Comparison of ENCODE assay signal across 1 cellular context in the genomic region with DNA sequence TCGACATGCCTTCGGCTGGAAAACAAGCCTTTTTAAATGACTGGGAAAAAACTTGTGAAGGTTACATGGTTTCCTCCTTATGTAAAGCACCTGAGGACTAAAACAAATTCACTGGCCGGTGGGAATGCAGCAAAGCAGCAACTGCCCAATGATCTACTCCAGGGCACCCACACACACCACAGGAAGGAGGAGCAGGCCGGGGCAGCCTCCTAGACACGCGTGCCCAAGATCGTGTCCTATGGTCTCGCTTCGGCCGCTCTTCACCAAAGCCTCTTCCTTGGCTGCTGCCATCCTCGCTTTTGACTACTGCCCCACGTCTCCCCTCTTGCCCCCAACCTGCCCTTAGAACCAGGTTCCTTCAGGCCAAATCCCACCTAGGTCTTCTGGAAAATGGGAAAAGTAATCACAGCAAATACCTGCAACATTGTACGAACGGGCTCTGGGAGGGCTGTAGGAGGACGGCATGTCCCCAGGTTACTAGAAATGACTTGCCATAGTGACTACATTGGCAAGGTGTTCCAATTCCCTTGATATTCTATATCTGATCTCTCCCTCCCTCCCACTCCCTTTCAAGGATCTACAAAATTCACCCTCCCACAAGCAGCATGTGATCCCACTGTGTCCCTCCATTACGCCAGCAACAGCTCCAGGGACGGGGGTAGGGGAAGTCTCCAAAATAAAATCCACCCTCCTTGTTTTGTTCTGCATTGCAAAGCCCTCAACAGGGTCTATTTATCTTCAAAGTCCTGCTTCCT.
TF ChIP-seq lines count a peak whose summit lies in the region.

No MANE protein-coding gene starts in this region.

TF ChIP-seq in HepG2, 621 proteins besides CTCF, POLR2A, EP300 and RAD21 (continued from another document):
- TF ChIP-seq ZNF234 (CRISPR knock-in tag; conservative IDR thresholded peaks at IDR 0.05), result no peak
- TF ChIP-seq ZNF790 (CRISPR knock-in tag; IDR thresholded peaks at IDR 0.05; ENCODE audit: borderline replicate concordance), result no peak
- TF ChIP-seq SMYD3 (CRISPR knock-in tag; IDR thresholded peaks at IDR 0.05), result no peak
- TF ChIP-seq KLF9 (CRISPR knock-in tag; IDR thresholded peaks at IDR 0.05; ENCODE audit: low read depth), result no peak
- TF ChIP-seq, protein P1, sequence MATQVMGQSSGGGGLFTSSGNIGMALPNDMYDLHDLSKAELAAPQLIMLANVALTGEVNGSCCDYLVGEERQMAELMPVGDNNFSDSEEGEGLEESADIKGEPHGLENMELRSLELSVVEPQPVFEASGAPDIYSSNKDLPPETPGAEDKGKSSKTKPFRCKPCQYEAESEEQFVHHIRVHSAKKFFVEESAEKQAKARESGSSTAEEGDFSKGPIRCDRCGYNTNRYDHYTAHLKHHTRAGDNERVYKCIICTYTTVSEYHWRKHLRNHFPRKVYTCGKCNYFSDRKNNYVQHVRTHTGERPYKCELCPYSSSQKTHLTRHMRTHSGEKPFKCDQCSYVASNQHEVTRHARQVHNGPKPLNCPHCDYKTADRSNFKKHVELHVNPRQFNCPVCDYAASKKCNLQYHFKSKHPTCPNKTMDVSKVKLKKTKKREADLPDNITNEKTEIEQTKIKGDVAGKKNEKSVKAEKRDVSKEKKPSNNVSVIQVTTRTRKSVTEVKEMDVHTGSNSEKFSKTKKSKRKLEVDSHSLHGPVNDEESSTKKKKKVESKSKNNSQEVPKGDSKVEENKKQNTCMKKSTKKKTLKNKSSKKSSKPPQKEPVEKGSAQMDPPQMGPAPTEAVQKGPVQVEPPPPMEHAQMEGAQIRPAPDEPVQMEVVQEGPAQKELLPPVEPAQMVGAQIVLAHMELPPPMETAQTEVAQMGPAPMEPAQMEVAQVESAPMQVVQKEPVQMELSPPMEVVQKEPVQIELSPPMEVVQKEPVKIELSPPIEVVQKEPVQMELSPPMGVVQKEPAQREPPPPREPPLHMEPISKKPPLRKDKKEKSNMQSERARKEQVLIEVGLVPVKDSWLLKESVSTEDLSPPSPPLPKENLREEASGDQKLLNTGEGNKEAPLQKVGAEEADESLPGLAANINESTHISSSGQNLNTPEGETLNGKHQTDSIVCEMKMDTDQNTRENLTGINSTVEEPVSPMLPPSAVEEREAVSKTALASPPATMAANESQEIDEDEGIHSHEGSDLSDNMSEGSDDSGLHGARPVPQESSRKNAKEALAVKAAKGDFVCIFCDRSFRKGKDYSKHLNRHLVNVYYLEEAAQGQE (IDR thresholded peaks at IDR 0.05; ENCODE audit: borderline replicate concordance in 1 of 2, low read depth in 1 of 2, low read length in 2 of 2), result no peak
- no peak for TF ChIP-seq TFDP1 (CRISPR knock-in tag; IDR thresholded peaks at IDR 0.05; ENCODE audit: borderline replicate concordance)
- no peak for TF ChIP-seq ELK4 (CRISPR knock-in tag; IDR thresholded peaks at IDR 0.05; ENCODE audit: borderline replicate concordance)
- no peak for TF ChIP-seq ZNF703 (CRISPR knock-in tag; IDR thresholded peaks at IDR 0.05; ENCODE audit: borderline replicate concordance)
- TF ChIP-seq KMT2B (CRISPR knock-in tag; IDR thresholded peaks at IDR 0.05), result no peak
- no peak for TF ChIP-seq SMARCE1 (IDR thresholded peaks at IDR 0.05; ENCODE audit: borderline replicate concordance)
